ENCODE assay signal across 29 cellular contexts in the genomic region with DNA sequence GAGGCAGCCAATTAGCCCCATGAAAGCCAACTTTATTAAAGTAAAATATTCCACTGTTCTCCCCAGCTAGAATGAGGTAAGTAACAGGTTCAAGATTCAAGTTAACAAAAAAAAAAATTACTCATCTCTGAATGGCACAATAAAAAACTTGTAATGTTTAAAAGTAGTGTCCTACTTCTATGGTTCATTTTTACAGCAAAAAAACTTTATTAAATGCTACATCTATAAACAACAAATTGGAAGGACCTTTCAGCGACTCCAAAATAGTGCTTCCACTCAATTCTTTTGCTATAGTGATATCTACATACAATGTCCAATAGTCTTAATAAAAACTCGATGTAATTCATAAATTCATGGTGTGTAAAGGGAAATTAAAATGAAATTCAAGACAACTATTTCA.
"Had no signal": no experiment of that assay in that cellular context is flagged by ENCODE, and none has a peak within 500 bp of the region (broad histone marks: within the 10 kb centered on the region; RNA-seq: fewer than 3 reads in every experiment).

No MANE protein-coding gene starts in this region.

- H3K27me3 ChIP-seq: colonic mucosa, dorsolateral prefrontal cortex, esophagus muscularis mucosa, esophagus squamous epithelium, foreskin keratinocyte, gastrocnemius medialis, gastroesophageal sphincter, heart left ventricle, heart right ventricle, hepatocyte had no signal

- H3K79me2 ChIP-seq: hepatocyte had no signal

- FAIRE-seq: endometrium, endothelial cell of umbilical vein, frontal cortex had no signal

- H3K4me3 Mint-ChIP-seq: dendritic cell treated with granulocyte-macrophage colony-stimulating factor and Interleukin-4, amounts not matched to agents 40 ng/mL and 50 ng/mL, for 4 days; effector memory CD8-positive, alpha-beta T cell; endodermal cell had no signal

- DNase-seq: colonic mucosa; cortex of kidney; dermis blood vessel endothelial cell; dorsolateral prefrontal cortex; effector CD4-positive, alpha-beta T cell; effector CD8-positive, alpha-beta T cell; effector memory CD4-positive, alpha-beta T cell; effector memory CD8-positive, alpha-beta T cell; endodermal cell; erythroblast; esophagus squamous epithelium; foreskin fibroblast; foreskin keratinocyte; foreskin melanocyte; gastrocnemius medialis; glutamatergic neuron; head of caudate nucleus; heart left ventricle; heart right ventricle had no signal

- H2AFZ ChIP-seq: hepatocyte had no signal

- ATAC-seq: effector memory CD8-positive, alpha-beta T cell; esophagus mucosa; foreskin keratinocyte; gastrocnemius medialis; gastroesophageal sphincter; heart left ventricle; heart right ventricle had no signal

- H3K27ac Mint-ChIP-seq: dendritic cell treated with granulocyte-macrophage colony-stimulating factor and Interleukin-4, amounts not matched to agents 40 ng/mL and 50 ng/mL, for 4 days; effector memory CD8-positive, alpha-beta T cell; endodermal cell had no signal

- H3K27me3 Mint-ChIP-seq: dendritic cell treated with granulocyte-macrophage colony-stimulating factor and Interleukin-4, amounts not matched to agents 40 ng/mL and 50 ng/mL, for 4 days; effector memory CD8-positive, alpha-beta T cell had no signal

- H3K9me3 ChIP-seq: colonic mucosa, esophagus muscularis mucosa, esophagus squamous epithelium, gastrocnemius medialis, gastroesophageal sphincter, heart left ventricle, heart right ventricle had no signal

- H3K36me3 ChIP-seq: colonic mucosa, esophagus muscularis mucosa, gastrocnemius medialis, gastroesophageal sphincter had no signal

- H3K4me1 ChIP-seq: colonic mucosa, esophagus muscularis mucosa, esophagus squamous epithelium, gastrocnemius medialis, gastroesophageal sphincter, heart left ventricle, heart right ventricle had no signal

- H3K27ac ChIP-seq: colonic mucosa, coronary artery, dorsolateral prefrontal cortex, epithelial cell of prostate, esophagus muscularis mucosa, esophagus squamous epithelium, foreskin keratinocyte, gastrocnemius medialis, gastroesophageal sphincter, heart left ventricle, heart right ventricle, hepatocyte had no signal

- H3K9me3 Mint-ChIP-seq: dendritic cell treated with granulocyte-macrophage colony-stimulating factor and Interleukin-4, amounts not matched to agents 40 ng/mL and 50 ng/mL, for 4 days; effector memory CD8-positive, alpha-beta T cell; endodermal cell had no signal

- H3K4me3 ChIP-seq: colonic mucosa, coronary artery, dorsolateral prefrontal cortex, esophagus muscularis mucosa, esophagus squamous epithelium, gastrocnemius medialis, gastroesophageal sphincter, heart left ventricle, heart right ventricle, hepatocyte had no signal

- H3K4me2 ChIP-seq: hepatocyte had no signal
